11 cellular contexts compared by ENCODE assay signal in the genomic region with DNA sequence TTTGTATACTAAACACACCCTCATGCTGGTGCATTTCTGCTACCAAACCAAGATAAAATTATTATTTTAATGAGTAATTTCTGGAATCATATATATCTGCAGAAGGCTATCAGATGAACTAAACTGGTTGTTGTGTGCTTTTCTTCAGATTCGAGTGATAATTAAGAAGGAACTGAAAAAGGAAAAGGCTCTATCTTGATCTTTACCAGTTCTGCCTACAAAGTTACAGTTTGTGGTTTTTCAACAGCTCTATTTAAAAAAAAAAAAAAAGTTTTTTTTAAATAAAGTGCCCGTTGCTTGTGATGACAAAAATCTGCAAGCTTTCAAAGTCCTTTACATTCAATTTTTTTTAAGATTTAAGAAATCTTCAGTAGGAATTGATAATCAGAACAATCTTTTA.
DNase-seq lines count a peak whose midpoint lies in the region; ATAC-seq and TF ChIP-seq lines count a peak whose summit lies in the region.
"Had no signal": no experiment of that assay in that cellular context is flagged by ENCODE, and none has a peak within 500 bp of the region (broad histone marks: within the 10 kb centered on the region; RNA-seq: fewer than 3 reads in every experiment).

No MANE protein-coding gene starts in this region.

- H3K9me3 Mint-ChIP-seq in T-helper 2 cell treated with Interferon-gamma antibody and Interleukin-4, amounts not matched to agents 5 μg/mL and 100 μg/mL, for 36 hours = peaks cover 3% of the 10 kb centered on the region

- H3K27ac Mint-ChIP-seq in T-helper 2 cell treated with Interferon-gamma antibody and Interleukin-4, amounts not matched to agents 5 μg/mL and 100 μg/mL, for 36 hours = peak overlapping the region; percentile 71

- peaks cover 69% of the 10 kb centered on the region for H3K4me1 Mint-ChIP-seq in T-helper 2 cell treated with Interferon-gamma antibody and Interleukin-4, amounts not matched to agents 5 μg/mL and 100 μg/mL, for 36 hours (ENCODE audit: low read depth)

- peak; percentile 40 for DNase-seq in GM10266 (ENCODE audit: extremely low spot score)
- no peak for DNase-seq in T-helper 2 cell treated with Interferon-gamma antibody and Interleukin-4, amounts not matched to agents 5 μg/mL and 100 μg/mL, for 36 hours (ENCODE audit: low spot score)
- no peak for DNase-seq in glomerular visceral epithelial cell (ENCODE audit: extremely low spot score)
- DNase-seq in DMS114 treated with DMSO at 0.1 percent for 48 hours (lab: John Stamatoyannopoulos, UW; ENCODE audit: unreplicated experiment) = no peak
- no peak for DNase-seq in NCI-H1694 (lab: John Stamatoyannopoulos, UW)
- no peak for DNase-seq in NCI-H226
- DNase-seq: Caco-2, NCI-H2029 treated with DMSO at 0.1 percent for 48 hours, SW 1271 had no signal

- peaks cover 61% of the 10 kb centered on the region for H3K36me3 Mint-ChIP-seq in T-helper 2 cell treated with Interferon-gamma antibody and Interleukin-4, amounts not matched to agents 5 μg/mL and 100 μg/mL, for 36 hours (ENCODE audit: low read depth)

- H3K4me3 Mint-ChIP-seq in T-helper 2 cell treated with Interferon-gamma antibody and Interleukin-4, amounts not matched to agents 5 μg/mL and 100 μg/mL, for 36 hours = peak overlapping the region; percentile 56

- TF ChIP-seq CTCF in GM10266 (IDR thresholded peaks at IDR 0.05; ENCODE audit: control insufficient read depth, insufficient read depth, low read depth, missing control alignments) = no peak

- peak; percentile 81 for ATAC-seq in GM21528 (IDR thresholded peaks at IDR 0.05; ENCODE audit: low FRiP score, unreplicated experiment)
- peak; percentile 61 for ATAC-seq in HG03575 (IDR thresholded peaks at IDR 0.05; ENCODE audit: extremely low read depth, insufficient number of reproducible peaks, low FRiP score, unreplicated experiment)

- H3K27me3 Mint-ChIP-seq in T-helper 2 cell treated with Interferon-gamma antibody and Interleukin-4, amounts not matched to agents 5 μg/mL and 100 μg/mL, for 36 hours (ENCODE audit: low read depth) = no peaks in the 10 kb centered on the region
